In genomic region chr5:124732891-124733670, GRCh38 we compare ENCODE assay signal across 19 cellular contexts. TPM values are rescaled to one million over a fixed set of nuclear protein-coding genes. Genes with fewer than 3 reads are reported as not detected.
DNase-seq lines count a peak whose midpoint lies in the region; ATAC-seq, FAIRE-seq and TF ChIP-seq lines count a peak whose summit lies in the region.
"Had no signal": no experiment of that assay in that cellular context is flagged by ENCODE, and none has a peak within 500 bp of the region (broad histone marks: within the 10 kb centered on the region; RNA-seq: fewer than 3 reads in every experiment).

No MANE protein-coding gene starts in this region.

- peak overlapping the region; percentile 48 for H3K27ac ChIP-seq in GM23338 (ENCODE audit: low read depth)
- H3K27ac ChIP-seq in HUES64 (ENCODE audit: low read depth, low read length) = peak overlapping the region; percentile 53
- no peak overlapping the region; the same call in 1 of the 2 replicates for H3K27ac ChIP-seq in H1 (ENCODE audit: low read depth, low read length)
- no peak overlapping the region for H3K27ac ChIP-seq in trophoblast cell (ENCODE audit: low read depth, low read length)
- H3K27ac ChIP-seq: colonic mucosa, right lobe of liver had no signal

- CTCF ChIA-PET in H1 (lab: Charles Lee; ENCODE audit: partially characterized antibody) = interaction anchor here (1.0 to 1.7 kb wide), 3 partner anchors 11 to 103 kb away, joined by 3 to 5 read pairs (median 3); no protein-coding TSS in a partner anchor

- H3K79me2 ChIP-seq in GM23338 (replicated peaks; ENCODE audit: insufficient read depth) (peaks cover 90% of the 10 kb centered on the region), H1 (ENCODE audit: control insufficient read depth in 1 of 2, insufficient read depth in 2 of 2, low read length in 2 of 2) (peaks cover 9 to 96% of the 10 kb centered on the region in 2 experiments), trophoblast cell (ENCODE audit: control insufficient read depth, insufficient read depth, low read length, poor library complexity) (peaks cover 2% of the 10 kb centered on the region)

- POLR2A ChIA-PET in H1 (lab: Charles Lee; ENCODE audit: partially characterized antibody) = interaction anchor here (0.6 to 1.7 kb wide), 5 partner anchors 11 to 393 kb away, joined by 3 to 5 read pairs (median 4); no protein-coding TSS in a partner anchor

- no peak for FAIRE-seq in H1 (lab: Jason Lieb, UNC)

- H2AFZ ChIP-seq in GM23338 (no peak overlapping the region), H1 (ENCODE audit: low read length) (no peak overlapping the region), trophoblast cell (ENCODE audit: insufficient read depth, low read length, poor library complexity) (no peak overlapping the region)

- H3K4me3 ChIP-seq in GM23338 = no peak overlapping the region
- H3K4me3 ChIP-seq in HUES64 (ENCODE audit: low read length) = no peak overlapping the region
- H3K4me3 ChIP-seq in H1 (ENCODE audit: extremely low read depth in 1 of 4, insufficient read depth in 2 of 4, low read depth in 3 of 4, low read length in 4 of 4) = no peak overlapping the region
- H3K4me3 ChIP-seq in trophoblast cell (ENCODE audit: low read depth, low read length) = no peak overlapping the region
- H3K4me3 ChIP-seq: colonic mucosa, mucosa of descending colon, right lobe of liver had no signal

- H3K18ac ChIP-seq in H1 (ENCODE audit: extremely low read depth, low read length) = peak overlapping the region; percentile 65
- H3K18ac ChIP-seq in trophoblast cell (ENCODE audit: low read length) = no peak overlapping the region

- peaks cover 4% of the 10 kb centered on the region; the same call in 1 of the 2 replicates for H3K79me1 ChIP-seq in H1 (ENCODE audit: low read depth, low read length)
- peaks cover 4% of the 10 kb centered on the region for H3K79me1 ChIP-seq in trophoblast cell (ENCODE audit: low read length)

- TF ChIP-seq RAD21 in H1 (IDR thresholded peaks at IDR 0.05 in 1 of 2, conservative IDR thresholded peaks at IDR 0.05 in 1 of 2; ENCODE audit: low read depth in 2 of 2, low read length in 2 of 2) = no peak

- 39% methylated on average over 3 of the region's 4 CpGs for WGBS in HUES64
- 50% methylated on average over 3 of the region's 4 CpGs; no CpG with 5 or more reads in 1 of the 2 experiments for WGBS in H1 (ENCODE audit: extremely low coverage in 1 of 2, insufficient coverage in 1 of 2, insufficient read length in 1 of 2, insufficient replicate concordance in 2 of 2, low coverage in 1 of 2, low lambda C conversion rate in 2 of 2, missing lambda C conversion rate in 1 of 2), 2 experiments
- WGBS in trophoblast cell (ENCODE audit: extremely low coverage, insufficient coverage, insufficient read length) = no CpG with 5 or more reads among the region's 4 CpGs

- H3K9ac ChIP-seq in HUES64 (ENCODE audit: low read depth, low read length) (no peak overlapping the region), H1 (replicated peaks in 1 of 4; ENCODE audit: extremely low read depth in 1 of 4, low read depth in 3 of 4, low read length in 3 of 4) (no peak overlapping the region; a peak in 1 of 7 replicates), trophoblast cell (ENCODE audit: low read length) (no peak overlapping the region)

- H3K23ac ChIP-seq in H1 (ENCODE audit: insufficient read length) = no peak overlapping the region
- H3K23ac ChIP-seq in trophoblast cell (ENCODE audit: low read length) = no peak overlapping the region

- TF ChIP-seq CTCF in GM23338 (conservative IDR thresholded peaks at IDR 0.05; ENCODE audit: low read depth in 2 of 2) (no peak), H1 (IDR thresholded peaks at IDR 0.05; ENCODE audit: control extremely low read depth in 1 of 3, insufficient read depth in 1 of 3, low read depth in 1 of 3, low read length in 3 of 3) (no peak)

- peak overlapping the region; percentile 57 for H3K27ac Mint-ChIP-seq in GM23338
- H3K27ac Mint-ChIP-seq: activated naive CD8-positive, alpha-beta T cell; IgD-negative memory B cell had no signal

- H3K4me1 ChIP-seq in GM23338 (ENCODE audit: insufficient read depth) = peaks cover 66% of the 10 kb centered on the region
- H3K4me1 ChIP-seq in HUES64 (ENCODE audit: insufficient read depth, low read length) = peaks cover 83% of the 10 kb centered on the region
- peaks cover 7 to 28% (median 20%) of the 10 kb centered on the region in 4 experiments for H3K4me1 ChIP-seq in H1 (replicated peaks in 1 of 4; ENCODE audit: control insufficient read depth in 3 of 4, insufficient read depth in 4 of 4, low read length in 3 of 4)
- H3K4me1 ChIP-seq in trophoblast cell (ENCODE audit: control insufficient read depth in 1 of 2, insufficient read depth in 2 of 2, low read length in 2 of 2) = peaks cover 8 to 16% of the 10 kb centered on the region in 2 experiments
- H3K4me1 ChIP-seq: colonic mucosa had no signal

- H2BK15ac ChIP-seq in H1 (ENCODE audit: low read length) = no peak overlapping the region

- H3K27me3 ChIP-seq in GM23338 (ENCODE audit: insufficient read depth) = no peaks in the 10 kb centered on the region
- H3K27me3 ChIP-seq in HUES64 (ENCODE audit: insufficient read depth, low read length) = no peaks in the 10 kb centered on the region
- no peaks in the 10 kb centered on the region for H3K27me3 ChIP-seq in H1 (replicated peaks in 1 of 4; ENCODE audit: control insufficient read depth in 3 of 4, extremely low read depth in 1 of 4, insufficient read depth in 3 of 4, low read length in 3 of 4)
- H3K27me3 ChIP-seq in trophoblast cell (ENCODE audit: insufficient read depth, low read length) = no peaks in the 10 kb centered on the region
- H3K27me3 ChIP-seq: colonic mucosa, right lobe of liver had no signal

- no peak overlapping the region for H4K12ac ChIP-seq in trophoblast cell (ENCODE audit: low read depth, low read length)

- H2AK5ac ChIP-seq in H1 (ENCODE audit: low read depth, low read length) (no peak overlapping the region), trophoblast cell (ENCODE audit: low read length) (peak overlapping the region; percentile 37)

- no peak overlapping the region for H2BK20ac ChIP-seq in H1 (ENCODE audit: low read length)

- no peaks in the 10 kb centered on the region for H3F3A ChIP-seq in GM23338 (replicated peaks; ENCODE audit: low read depth)

- H3K4me1 Mint-ChIP-seq in GM23338 = peaks cover 78% of the 10 kb centered on the region

- no peaks in the 10 kb centered on the region for H3K23me2 ChIP-seq in H1 (ENCODE audit: low read depth, low read length)

- H4K20me1 ChIP-seq in GM23338 (replicated peaks; ENCODE audit: insufficient read depth) (no peaks in the 10 kb centered on the region; the same call in 1 of the 2 replicates), H1 (replicated peaks in 1 of 2; ENCODE audit: control insufficient read depth in 1 of 2, insufficient read depth in 2 of 2, low read length in 2 of 2) (peaks cover 0 to 4% of the 10 kb centered on the region in 2 experiments)

- H3K4me3 Mint-ChIP-seq in GM23338 = peak overlapping the region; percentile 32
- H3K4me3 Mint-ChIP-seq: activated naive CD8-positive, alpha-beta T cell had no signal

- H3K9me3 ChIP-seq in HUES64 (ENCODE audit: insufficient read depth, low read depth, low read length) = no peaks in the 10 kb centered on the region
- no peaks in the 10 kb centered on the region for H3K9me3 ChIP-seq in H1 (ENCODE audit: insufficient read depth in 2 of 2, low read depth in 1 of 2, low read length in 1 of 2)
- no peaks in the 10 kb centered on the region for H3K9me3 ChIP-seq in trophoblast cell (ENCODE audit: insufficient read depth, low read depth, low read length)
- H3K9me3 ChIP-seq: colonic mucosa, mucosa of descending colon, right lobe of liver had no signal

- ATAC-seq in GM23338 = peak; percentile 17
- ATAC-seq in GM21737 (IDR thresholded peaks at IDR 0.05; ENCODE audit: unreplicated experiment) = no peak
- ATAC-seq: left lobe of liver, mucosa of descending colon, PC-3, right lobe of liver had no signal

- H3K36me3 ChIP-seq in GM23338 (ENCODE audit: insufficient read depth) = no peaks in the 10 kb centered on the region
- no peaks in the 10 kb centered on the region for H3K36me3 ChIP-seq in HUES64 (ENCODE audit: insufficient read depth, low read length)
- no peaks in the 10 kb centered on the region for H3K36me3 ChIP-seq in H1 (ENCODE audit: control insufficient read depth in 2 of 4, insufficient read depth in 4 of 4, low read length in 3 of 4)
- no peaks in the 10 kb centered on the region for H3K36me3 ChIP-seq in trophoblast cell (ENCODE audit: control insufficient read depth in 1 of 2, insufficient read depth in 2 of 2, low read length in 2 of 2)
- H3K36me3 ChIP-seq: colonic mucosa, right lobe of liver had no signal

- H2BK12ac ChIP-seq in H1 (ENCODE audit: low read depth, low read length) (peak overlapping the region; percentile 18; the same call in 1 of the 2 replicates), trophoblast cell (ENCODE audit: low read length) (no peak overlapping the region)

- TF ChIP-seq POLR2A in H1 (IDR thresholded peaks at IDR 0.05; ENCODE audit: control extremely low read depth in 1 of 2, low read depth in 2 of 2, low read length in 2 of 2) = no peak

- DNase-seq in GM23338 (ENCODE audit: low spot score) (no peak), H1 (ENCODE audit: low read depth in 1 of 2, low spot score in 2 of 2) (no peak), trophoblast cell (no peak), iPS-NIHi11 (ENCODE audit: low spot score) (no peak), mucosa of gallbladder (ENCODE audit: low spot score) (no peak)
- DNase-seq: activated CD4-positive, CD25-positive, alpha-beta regulatory T cell; activated CD8-positive, alpha-beta memory T cell treated with anti-CD3 and anti-CD28 coated beads for 24 hours; C1 segment of cervical spinal cord; colonic mucosa; MM.1S; mucosa of descending colon; PC-3; right lobe of liver had no signal

- H3K27me3 Mint-ChIP-seq in GM23338 (ENCODE audit: insufficient read depth, low read depth, poor library complexity) = no peaks in the 10 kb centered on the region

- H3K56ac ChIP-seq in H1 (replicated peaks; ENCODE audit: insufficient read length, low read depth, low read length) = no peak overlapping the region

- peak overlapping the region; percentile 49 for H3K4ac ChIP-seq in H1 (replicated peaks; ENCODE audit: insufficient read length, low read depth, low read length)
- H3K4ac ChIP-seq in trophoblast cell (ENCODE audit: low read depth, low read length) = no peak overlapping the region

- H4K8ac ChIP-seq in H1 (ENCODE audit: extremely low read depth, insufficient read depth, low read length) (no peak overlapping the region), trophoblast cell (ENCODE audit: low read depth, low read length) (no peak overlapping the region)

- no peaks in the 10 kb centered on the region for H3K9me3 Mint-ChIP-seq in GM23338
- H3K9me3 Mint-ChIP-seq: IgD-negative memory B cell had no signal

- H3K4me2 ChIP-seq in GM23338 (peak overlapping the region; percentile 52), H1 (ENCODE audit: insufficient read depth in 1 of 2, low read depth in 2 of 2, low read length in 2 of 2) (peak overlapping the region; percentile 16 to 42; a peak in 3 of 4 replicates), trophoblast cell (ENCODE audit: low read length) (no peak overlapping the region)

- H2BK120ac ChIP-seq in H1 (replicated peaks; ENCODE audit: low read depth, low read length) (no peak overlapping the region), trophoblast cell (ENCODE audit: insufficient read depth, low read length, poor library complexity) (no peak overlapping the region)

- no peak overlapping the region for H3K14ac ChIP-seq in H1 (ENCODE audit: insufficient read length)
- H3K14ac ChIP-seq in trophoblast cell (ENCODE audit: low read length) = no peak overlapping the region

- TF ChIP-seq EP300 in H1 (IDR thresholded peaks at IDR 0.05; ENCODE audit: borderline replicate concordance in 1 of 2, low read depth in 2 of 2, low read length in 2 of 2) = no peak

- H2BK5ac ChIP-seq in H1 (ENCODE audit: low read depth, low read length) (peak overlapping the region; percentile 37; the same call in 1 of the 2 replicates), trophoblast cell (ENCODE audit: low read depth, low read length, poor library complexity) (no peak overlapping the region)

- H4K5ac ChIP-seq in H1 (ENCODE audit: insufficient read length, low read depth, low read length) = no peak overlapping the region

- no peaks in the 10 kb centered on the region; the same call in 1 of the 3 replicates for H3K36me3 Mint-ChIP-seq in GM23338 (ENCODE audit: low read depth)
- H3K36me3 Mint-ChIP-seq: activated naive CD8-positive, alpha-beta T cell had no signal

- H3K9me2 ChIP-seq in GM23338 (ENCODE audit: insufficient read depth) = peaks cover 6% of the 10 kb centered on the region; the same call in 1 of the 2 replicates

- H4K91ac ChIP-seq in H1 (replicated peaks; ENCODE audit: insufficient read length, low read length) = no peak overlapping the region
- no peak overlapping the region for H4K91ac ChIP-seq in trophoblast cell (ENCODE audit: low read depth, low read length)

RNA-seq across cellular contexts. Expression of gene ZNF608, which starts 13.4 kb away (rescaled TPM):
- total RNA-seq in GM23338 (2014; rRNA removed; shearing (Covaris generic)) = 39.7 and 42.4 TPM in 2 replicates
- polyA plus RNA-seq in GM23338 (2016; fragmentation: Nextera tagmentation; extraction: Ambion mirVana) (20.0 and 20.5 TPM in 2 replicates), H1 (2011; rRNA removed) (13.3 and 17.2 TPM in 2 replicates)
- polyA plus RNA-seq in HUES64 (2013, experiment 1 of 2) = 30.8 TPM
- polyA plus RNA-seq in HUES64 (2013, experiment 2 of 2) = 38.7 TPM
- total RNA-seq in H1 (2021; fragmentation: NEBNext Ultra II Directional; extraction: Animal tissue kit (Norgen Biotek cat#: 25700)) = 40.4 and 40.8 TPM in 2 replicates
- polyA plus RNA-seq in H1 (2011; cell fraction: cytosol; rRNA removed) = 21.6 TPM
- polyA plus RNA-seq in H1 (2011; cell fraction: nucleus; rRNA removed) = 22.2 TPM
- 26.7 to 29.8 TPM (median 28.7 TPM) in 4 replicates for polyA plus RNA-seq in H1 (2012, experiment 1 of 2)
- polyA plus RNA-seq in H1 (2012, experiment 2 of 2) = 2.2 TPM
- polyA plus RNA-seq in H1 (2013, experiment 1 of 2) = 27.0 TPM
- 23.0 TPM for polyA plus RNA-seq in H1 (2013, experiment 2 of 2)
- polyA minus RNA-seq in H1 (2011; rRNA and poly(A)+ RNA removed) = 38.1 and 43.4 TPM in 2 replicates
- polyA minus RNA-seq in H1 (2011; cell fraction: cytosol; rRNA and poly(A)+ RNA removed) = 17.6 TPM
- polyA minus RNA-seq in H1 (2011; cell fraction: nucleus; rRNA and poly(A)+ RNA removed) = 69.6 TPM
- 17.7 and 18.7 TPM in 2 replicates for polyA plus RNA-seq in trophoblast cell (2013)
- 37.1 TPM for total RNA-seq in mucosa of gallbladder
- total RNA-seq: T-helper 2 cell treated with Interferon-gamma antibody and Interleukin-4, amounts not matched to agents 100 ng/mL and 5 ng/mL, for 36 hours had no signal

Comparison
In these comparisons a context has a peak if more than half of its experiments do, and no peak if none do; other contexts are left out.
1. H3K27ac ChIP-seq: peak in GM23338 (single experiment) and HUES64 (single experiment); none in H1 (single experiment) and trophoblast cell (single experiment).